1 cellular context compared by ENCODE assay signal in the genomic region with DNA sequence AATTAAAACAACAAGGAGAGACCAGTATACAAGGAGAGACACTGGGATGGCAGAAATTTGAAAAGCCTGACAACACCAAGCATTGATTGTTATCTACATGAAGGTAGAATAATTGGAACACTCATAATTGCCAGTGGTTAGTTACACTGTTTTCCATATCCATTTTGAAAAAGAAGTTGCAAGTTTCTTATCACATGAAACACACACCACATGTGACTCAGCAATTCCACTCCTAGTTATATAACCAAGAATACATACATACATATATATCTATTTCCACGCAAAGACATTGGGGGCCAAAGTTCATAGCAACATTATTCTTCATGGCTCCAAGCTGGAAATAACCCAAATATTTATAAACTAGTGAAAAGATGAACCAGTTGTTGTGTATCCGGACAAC.
TF ChIP-seq lines count a peak whose summit lies in the region.

No MANE protein-coding gene starts in this region.

TF ChIP-seq in HepG2, 621 proteins besides CTCF, POLR2A, EP300 and RAD21 (continued from another document):
- TF ChIP-seq, protein P1, sequence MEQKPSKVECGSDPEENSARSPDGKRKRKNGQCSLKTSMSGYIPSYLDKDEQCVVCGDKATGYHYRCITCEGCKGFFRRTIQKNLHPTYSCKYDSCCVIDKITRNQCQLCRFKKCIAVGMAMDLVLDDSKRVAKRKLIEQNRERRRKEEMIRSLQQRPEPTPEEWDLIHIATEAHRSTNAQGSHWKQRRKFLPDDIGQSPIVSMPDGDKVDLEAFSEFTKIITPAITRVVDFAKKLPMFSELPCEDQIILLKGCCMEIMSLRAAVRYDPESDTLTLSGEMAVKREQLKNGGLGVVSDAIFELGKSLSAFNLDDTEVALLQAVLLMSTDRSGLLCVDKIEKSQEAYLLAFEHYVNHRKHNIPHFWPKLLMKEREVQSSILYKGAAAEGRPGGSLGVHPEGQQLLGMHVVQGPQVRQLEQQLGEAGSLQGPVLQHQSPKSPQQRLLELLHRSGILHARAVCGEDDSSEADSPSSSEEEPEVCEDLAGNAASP (CRISPR knock-in tag; IDR thresholded peaks at IDR 0.05; ENCODE audit: borderline replicate concordance) = no peak
- TF ChIP-seq KDM6A (CRISPR knock-in tag; IDR thresholded peaks at IDR 0.05; ENCODE audit: low read depth) = no peak
TF ChIP-seq in HepG2: peak in this region for 1.
